In the genomic region with DNA sequence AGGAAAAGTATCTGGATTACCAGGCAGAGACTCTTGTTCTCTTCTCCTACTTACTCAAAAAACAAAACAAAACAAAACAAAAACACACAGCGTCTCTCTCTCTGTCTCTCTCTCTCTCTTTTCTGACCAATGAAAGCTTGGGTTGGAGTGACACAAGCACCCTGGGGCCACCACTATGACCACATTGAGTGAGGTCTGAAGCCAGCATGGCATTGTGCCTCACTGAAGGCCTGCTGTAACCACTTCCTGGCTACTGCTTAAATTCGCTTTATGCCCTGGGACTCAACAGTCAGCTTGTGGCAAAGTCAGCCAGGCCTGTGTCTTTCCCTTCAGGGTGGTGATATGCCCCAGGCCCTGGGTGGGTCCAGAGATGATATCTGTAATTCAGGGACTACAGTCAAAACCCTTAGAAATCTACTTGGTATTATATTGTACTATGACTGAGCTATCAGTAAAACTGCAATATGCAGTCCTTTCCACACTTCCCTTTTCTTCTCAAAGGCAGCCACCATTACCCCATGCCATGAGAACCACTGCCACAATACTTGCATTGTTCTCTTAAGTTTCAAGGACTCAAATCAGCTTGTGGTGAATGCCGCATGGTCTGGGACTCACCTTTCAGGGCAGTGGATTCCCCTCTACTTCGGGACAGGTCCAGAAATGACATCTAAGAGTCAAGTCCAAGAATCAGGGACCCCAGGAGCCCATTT, we compare ENCODE assay signal across 30 cellular contexts.
"Had no signal": no experiment of that assay in that cellular context is flagged by ENCODE, and none has a peak within 500 bp of the region (broad histone marks: within the 10 kb centered on the region; RNA-seq: fewer than 3 reads in every experiment).

No MANE protein-coding gene starts in this region.

- H3K36me3 ChIP-seq: ascending aorta, SJCRH30 had no signal

- DNase-seq: activated B cell treated with CpG ODN at 0.5 μM for 24 hours; activated CD4-positive, alpha-beta T cell treated with anti-CD3 and anti-CD28 coated beads for 1 hour; activated CD4-positive, alpha-beta T cell treated with anti-CD3 and anti-CD28 coated beads, Interleukin-2, amount 10 ng/mL, durations not matched to agents 24 days and 14 days; activated CD4-positive, alpha-beta T cell treated with anti-CD3 and anti-CD28 coated beads, Interleukin-2, amount 50 U/mL, for 48 hours; activated CD8-positive, alpha-beta memory T cell treated with anti-CD3 and anti-CD28 coated beads, Interleukin-2, amount 10 ng/mL, durations not matched to agents 7 days and 5 days; activated effector memory CD4-positive, alpha-beta T cell treated with anti-CD3 and anti-CD28 coated beads, Interleukin-2, amount 50 U/mL, for 16 hours; activated naive CD4-positive, alpha-beta T cell treated with Interleukin-2 at 50 U/mL for 16 hours; activated naive CD8-positive, alpha-beta T cell treated with anti-CD3 and anti-CD28 coated beads, Interleukin-2, amount 50 U/mL, for 24 hours; activated T-cell treated with anti-CD3 and anti-CD28 coated beads, Interleukin-2, amount 50 U/mL, for 4 hours; amniotic stem cell; body of pancreas; central memory CD4-positive, alpha-beta T cell; Karpas-422; NCI-H1105; NCI-H1436; NCI-H1694 treated with DMSO at 0.1 percent for 48 hours; NCI-H2029 treated with DMSO at 0.1 percent for 48 hours; NCI-H510A treated with DMSO at 0.1 percent for 48 hours; NCI-H69; Right ventricle myocardium superior; RPMI8226; SW 1271 had no signal

- ATAC-seq: activated CD8-positive, alpha-beta memory T cell treated with anti-CD3 and anti-CD28 coated beads, Interleukin-2, amount 10 ng/mL, durations not matched to agents 7 days and 5 days; activated naive CD4-positive, alpha-beta T cell treated with anti-CD3 and anti-CD28 coated beads, Interleukin-2, amount 50 U/mL, for 72 hours; activated naive CD8-positive, alpha-beta T cell treated with anti-CD3 and anti-CD28 coated beads, Interleukin-2, amount 50 U/mL, for 24 hours; activated T-cell treated with anti-CD3 and anti-CD28 coated beads, Interleukin-2, amount 50 U/mL, for 4 hours; body of pancreas; K562; Panc1; SK-N-SH treated with all-trans-retinoic acid at 6 μM for 48 hours had no signal

- H3K9me3 ChIP-seq: ascending aorta, body of pancreas, SJCRH30 had no signal

- H3K27me3 ChIP-seq: ascending aorta, body of pancreas, SJCRH30 had no signal

- FAIRE-seq: bronchial epithelial cell, K562, TTC549 had no signal

- H3K4me1 ChIP-seq: ascending aorta, body of pancreas, SJCRH30 had no signal

- H3K4me3 ChIP-seq: ascending aorta, body of pancreas, K562, SJCRH30 had no signal

- H3K27ac ChIP-seq: ascending aorta, body of pancreas, SJCRH30 had no signal
